In genomic region chr1:113809651-113810602, GRCh38 we compare ENCODE assay signal across 9 cellular contexts. TPM values are rescaled to one million over a fixed set of nuclear protein-coding genes. Genes with fewer than 3 reads are reported as not detected.
DNase-seq lines count a peak whose midpoint lies in the region; ATAC-seq and TF ChIP-seq lines count a peak whose summit lies in the region.
"Had no signal": no experiment of that assay in that cellular context is flagged by ENCODE, and none has a peak within 500 bp of the region (broad histone marks: within the 10 kb centered on the region; RNA-seq: fewer than 3 reads in every experiment).

No MANE protein-coding gene starts in this region.

- H3K27me3 ChIP-seq in right cardiac atrium (ENCODE audit: control insufficient read depth, insufficient read depth): no peaks in the 10 kb centered on the region
- H3K27me3 ChIP-seq in right atrium auricular region: no peaks in the 10 kb centered on the region
- no peaks in the 10 kb centered on the region for H3K27me3 ChIP-seq in vagina
- H3K27me3 ChIP-seq: adrenal gland had no signal

- H3K9me3 ChIP-seq in right cardiac atrium (ENCODE audit: control insufficient read depth, low read length) (no peaks in the 10 kb centered on the region), right atrium auricular region (no peaks in the 10 kb centered on the region), vagina (no peaks in the 10 kb centered on the region)
- H3K9me3 ChIP-seq: adrenal gland had no signal

- peak overlapping the region; percentile 91 for H3K4me3 ChIP-seq in right cardiac atrium (ENCODE audit: low read length)
- H3K4me3 ChIP-seq in right atrium auricular region: peak overlapping the region in 1 of 2 donors; percentile 83
- H3K4me3 ChIP-seq in vagina: peak overlapping the region; percentile 80 to 81

- no peak overlapping the region for H3K27ac ChIP-seq in right cardiac atrium (ENCODE audit: low read length)
- H3K27ac ChIP-seq in right atrium auricular region: no peak overlapping the region
- H3K27ac ChIP-seq in vagina: peak overlapping the region; percentile 95

- H3K4me3 Mint-ChIP-seq in activated T-helper 2 cell treated with anti-CD3 and anti-CD28 coated beads, Interferon-gamma antibody, Interleukin-2, Interleukin-4, amounts not matched to agents 10 μg/mL and 5 μg/mL and 100 μg/mL, durations not matched to agents 14 hours and 24 hours and 36 hours (ENCODE audit: low read depth): peak overlapping the region; percentile 97

- TF ChIP-seq CTCF in right atrium auricular region (IDR thresholded peaks at IDR 0.05) (no peak), vagina (IDR thresholded peaks at IDR 0.05) (no peak)

- WGBS in right cardiac atrium: 51% methylated on average over 5 of the region's 5 CpGs

- H3K9me3 Mint-ChIP-seq in activated T-helper 2 cell treated with anti-CD3 and anti-CD28 coated beads, Interferon-gamma antibody, Interleukin-2, Interleukin-4, amounts not matched to agents 10 μg/mL and 5 μg/mL and 100 μg/mL, durations not matched to agents 14 hours and 24 hours and 36 hours: no peaks in the 10 kb centered on the region

- H3K36me3 Mint-ChIP-seq in activated T-helper 2 cell treated with anti-CD3 and anti-CD28 coated beads, Interferon-gamma antibody, Interleukin-2, Interleukin-4, amounts not matched to agents 10 μg/mL and 5 μg/mL and 100 μg/mL, durations not matched to agents 14 hours and 24 hours and 36 hours (ENCODE audit: low read depth): peaks cover 52% of the 10 kb centered on the region

- H3K4me1 Mint-ChIP-seq in activated T-helper 2 cell treated with anti-CD3 and anti-CD28 coated beads, Interferon-gamma antibody, Interleukin-2, Interleukin-4, amounts not matched to agents 10 μg/mL and 5 μg/mL and 100 μg/mL, durations not matched to agents 14 hours and 24 hours and 36 hours (ENCODE audit: low read depth): peaks cover 37% of the 10 kb centered on the region

- peak overlapping the region; percentile 54 for H3K27ac Mint-ChIP-seq in activated T-helper 2 cell treated with anti-CD3 and anti-CD28 coated beads, Interferon-gamma antibody, Interleukin-2, Interleukin-4, amounts not matched to agents 10 μg/mL and 5 μg/mL and 100 μg/mL, durations not matched to agents 14 hours and 24 hours and 36 hours

- intact Hi-C loops in right cardiac atrium (cut with DNase I): loop anchor here in 1 of 4 donors (5.0 kb wide), 1 partner anchor 48 kb away; no protein-coding TSS in a partner anchor
- intact Hi-C loops in activated T-helper 2 cell treated with anti-CD3 and anti-CD28 coated beads, Interferon-gamma antibody, Interleukin-2, Interleukin-4, amounts not matched to agents 10 μg/mL and 5 μg/mL and 100 μg/mL, durations not matched to agents 14 hours and 24 hours and 36 hours (cut with micrococcal nuclease): loop anchor here (5.0 kb wide), 1 partner anchor 532 kb away; no protein-coding TSS in a partner anchor
- intact Hi-C loops in left colon (cut with DNase I, micrococcal nuclease): no loop called here
- intact Hi-C loops in vagina (cut with DNase I): no loop called here

- H3K27me3 Mint-ChIP-seq in activated T-helper 2 cell treated with anti-CD3 and anti-CD28 coated beads, Interferon-gamma antibody, Interleukin-2, Interleukin-4, amounts not matched to agents 10 μg/mL and 5 μg/mL and 100 μg/mL, durations not matched to agents 14 hours and 24 hours and 36 hours (ENCODE audit: low read depth): no peaks in the 10 kb centered on the region

- DNase-seq in right cardiac atrium (no peak), right atrium auricular region (ENCODE audit: low spot score) (no peak), left colon (peak; percentile 20 to 61), vagina (ENCODE audit: extremely low spot score in 2 of 2) (no peak), C1 segment of cervical spinal cord (lab: John Stamatoyannopoulos, UW) (no peak)
- no peak for DNase-seq in activated T-helper 2 cell treated with anti-CD3 and anti-CD28 coated beads, Interferon-gamma antibody, Interleukin-2, Interleukin-4, amounts not matched to agents 10 μg/mL and 5 μg/mL and 100 μg/mL, durations not matched to agents 14 hours and 24 hours and 36 hours (ENCODE audit: low spot score)
- no peak for DNase-seq in activated CD4-positive, alpha-beta T cell treated with anti-CD3 and anti-CD28 coated beads, Interleukin-2, amount 50 U/mL, for 48 hours

- ATAC-seq in right cardiac atrium: no peak
- ATAC-seq in left colon: peak; percentile 47
- no peak for ATAC-seq in HG03097 (IDR thresholded peaks at IDR 0.05; ENCODE audit: low FRiP score, unreplicated experiment)

- H3K36me3 ChIP-seq in right atrium auricular region (no peaks in the 10 kb centered on the region), vagina (no peaks in the 10 kb centered on the region)
- H3K36me3 ChIP-seq: adrenal gland had no signal

- no peak for TF ChIP-seq POLR2A in vagina (IDR thresholded peaks at IDR 0.05)

- H3K4me1 ChIP-seq in right cardiac atrium (ENCODE audit: control insufficient read depth, insufficient read depth, low read length): peaks cover 5% of the 10 kb centered on the region
- peaks cover 0 to 25% of the 10 kb centered on the region in 2 donors for H3K4me1 ChIP-seq in right atrium auricular region
- H3K4me1 ChIP-seq in vagina: peaks cover 47% of the 10 kb centered on the region

RNA-seq across cellular contexts. Expression of gene RSBN1, which starts 2.3 kb away (rescaled TPM):
- total RNA-seq in right cardiac atrium: 10 to 100 TPM; 12.8 to 15.2 (median 13.8) TPM
- polyA plus RNA-seq in right cardiac atrium: 3.8 TPM
- 10 to 100 TPM in 1 of 2 donors, 1 to 10 TPM in 1; 9.6 to 13.9 TPM for total RNA-seq in right atrium auricular region
- total RNA-seq in activated T-helper 2 cell treated with anti-CD3 and anti-CD28 coated beads, Interferon-gamma antibody, Interleukin-2, Interleukin-4, amounts not matched to agents 10 μg/mL and 5 μg/mL and 100 μg/mL, durations not matched to agents 14 hours and 24 hours and 36 hours: 21.5 and 23.4 TPM in 2 replicates
- 10 to 100 TPM; 23.6 to 28.5 TPM for total RNA-seq in left colon
- 24.1 TPM for total RNA-seq in vagina

RNA-seq across cellular contexts. Expression of gene PHTF1, which starts 50.6 kb away (rescaled TPM):
- total RNA-seq in right cardiac atrium (1 to 10 TPM; 7.3 to 9.3 (median 9.0) TPM), right atrium auricular region (10 to 100 TPM in 1 of 2 donors, 1 to 10 TPM in 1; 8.6 to 12.4 TPM), left colon (1 to 10 TPM; 7.3 to 9.2 TPM), vagina (4.7 TPM)
- 4.5 TPM for polyA plus RNA-seq in right cardiac atrium
- total RNA-seq in activated T-helper 2 cell treated with anti-CD3 and anti-CD28 coated beads, Interferon-gamma antibody, Interleukin-2, Interleukin-4, amounts not matched to agents 10 μg/mL and 5 μg/mL and 100 μg/mL, durations not matched to agents 14 hours and 24 hours and 36 hours: 22.0 and 22.5 TPM in 2 replicates

Comparison
In these comparisons a context has a peak if more than half of its experiments do, and no peak if none do; other contexts are left out.
1. DNase-seq: peak in left colon (2 of 2); none in right cardiac atrium (0 of 3), right atrium auricular region (single experiment), activated T-helper 2 cell treated with anti-CD3 and anti-CD28 coated beads, Interferon-gamma antibody, Interleukin-2, Interleukin-4, amounts not matched to agents 10 μg/mL and 5 μg/mL and 100 μg/mL, durations not matched to agents 14 hours and 24 hours and 36 hours (single experiment), vagina (0 of 2), C1 segment of cervical spinal cord (0 of 14) and activated CD4-positive, alpha-beta T cell treated with anti-CD3 and anti-CD28 coated beads, Interleukin-2, amount 50 U/mL, for 48 hours (0 of 2).